In the genomic region with DNA sequence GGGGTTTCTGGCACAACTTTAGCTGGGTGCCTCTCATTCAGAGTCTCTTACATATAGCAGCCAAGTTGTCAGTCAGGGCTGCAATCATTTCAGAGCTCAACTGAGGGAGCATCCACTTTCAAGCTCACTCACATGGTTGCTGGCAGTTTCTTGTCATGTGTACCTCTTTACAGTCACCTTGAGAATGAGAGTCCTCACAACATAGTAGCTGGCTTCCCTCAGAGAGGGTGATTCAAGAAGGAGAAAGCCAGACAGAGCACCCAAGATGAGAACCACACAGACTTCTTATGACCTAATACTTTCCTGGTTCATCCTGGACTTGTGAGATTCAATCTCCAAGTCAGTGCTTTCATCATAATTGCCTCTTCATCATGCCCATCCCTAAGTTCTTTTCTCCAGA, we compare ENCODE assay signal across 25 cellular contexts. TPM values are rescaled to one million over a fixed set of nuclear protein-coding genes. Genes with fewer than 3 reads are reported as not detected.
DNase-seq lines count a peak whose midpoint lies in the region; ATAC-seq, FAIRE-seq and TF ChIP-seq lines count a peak whose summit lies in the region.
"Had no signal": no experiment of that assay in that cellular context is flagged by ENCODE, and none has a peak within 500 bp of the region (broad histone marks: within the 10 kb centered on the region; RNA-seq: fewer than 3 reads in every experiment).

No MANE protein-coding gene starts in this region.

- H3K36me3 Mint-ChIP-seq in activated naive CD4-positive, alpha-beta T cell treated with anti-CD3 and anti-CD28 coated beads, Interleukin-2, amount 50 U/mL, for 72 hours = no peaks in the 10 kb centered on the region

- peak; percentile 32 for FAIRE-seq in D721Med (lab: Jason Lieb, UNC)
- FAIRE-seq: HepG2 had no signal

- peaks cover 0 to 5% of the 10 kb centered on the region in 2 donors for H3K9me3 Mint-ChIP-seq in activated naive CD4-positive, alpha-beta T cell treated with anti-CD3 and anti-CD28 coated beads, Interleukin-2, amount 50 U/mL, for 72 hours
- H3K9me3 Mint-ChIP-seq: CD4-positive, alpha-beta T cell had no signal

- DNase-seq in activated CD4-positive, alpha-beta T cell treated with anti-CD3 and anti-CD28 coated beads for 48 hours = peak; percentile 4
- DNase-seq in activated CD4-positive, alpha-beta T cell treated with anti-CD3 and anti-CD28 coated beads for 1 hour = no peak
- DNase-seq in activated naive CD4-positive, alpha-beta T cell treated with anti-CD3 and anti-CD28 coated beads, Interleukin-2, amount 50 U/mL, for 72 hours (ENCODE audit: low spot score in 2 of 2) = no peak
- no peak for DNase-seq in activated naive CD4-positive, alpha-beta T cell (lab: John Stamatoyannopoulos, UW)
- DNase-seq in D721Med (ENCODE audit: insufficient read length, low spot score) = no peak
- DNase-seq: CD4-positive, alpha-beta T cell; GOT3; HFFc6; Karpas-422; NCI-H1092; NCI-H1417 treated with DMSO at 0.1 percent for 48 hours; NCI-H1694 treated with DMSO at 0.1 percent for 48 hours; NCI-H2081; NCI-H2227 treated with DMSO at 0.1 percent for 48 hours; NCI-H526 treated with DMSO at 0.1 percent for 48 hours; SHP77 had no signal

- H3K27ac Mint-ChIP-seq in activated naive CD4-positive, alpha-beta T cell treated with anti-CD3 and anti-CD28 coated beads, Interleukin-2, amount 50 U/mL, for 72 hours = no peak overlapping the region
- H3K27ac Mint-ChIP-seq: CD4-positive, alpha-beta T cell; HFFc6 had no signal

- TF ChIP-seq CTCF in D721Med (IDR thresholded peaks at IDR 0.05; ENCODE audit: insufficient read depth, missing control alignments) = no peak

- ATAC-seq in activated naive CD4-positive, alpha-beta T cell treated with anti-CD3 and anti-CD28 coated beads, Interleukin-2, amount 50 U/mL, for 72 hours = peak; percentile 26 to 89
- ATAC-seq in esophagus mucosa (peak; percentile 79), GM19397 (IDR thresholded peaks at IDR 0.05; ENCODE audit: unreplicated experiment) (no peak)
- ATAC-seq: HepG2, Panc1 had no signal

RNA-seq across cellular contexts. Expression of a gene that starts 57.2 kb away (rescaled TPM):
- not detected for total RNA-seq in activated naive CD4-positive, alpha-beta T cell treated with anti-CD3 and anti-CD28 coated beads, Interleukin-2, amount 50 U/mL, for 72 hours
- total RNA-seq in esophagus mucosa = 0.56 TPM
- total RNA-seq: A172; CD4-positive, alpha-beta T cell; G401; HepG2; HFFc6; HT1080; NCI-H460; OCI-LY7 had no signal
